Comparison of ENCODE assay signal across 1 cellular context in genomic region chr1:208807446-208808117, GRCh38.
TF ChIP-seq lines count a peak whose summit lies in the region.

No MANE protein-coding gene starts in this region.

TF ChIP-seq in HEK293, 187 proteins besides CTCF, POLR2A, EP300 and RAD21 (continued from another document):
- no peak for TF ChIP-seq ZBTB11 (tag by site-specific recombination; conservative IDR thresholded peaks at IDR 0.05; ENCODE audit: low read depth)
- TF ChIP-seq ZXDB (tag by site-specific recombination; IDR thresholded peaks at IDR 0.05): no peak
- no peak for TF ChIP-seq SP2 (tag by site-specific recombination; IDR thresholded peaks at IDR 0.05)
- TF ChIP-seq SP7 (tag by site-specific recombination; IDR thresholded peaks at IDR 0.05): 0 out of 2 replicates have a peak, but pooled peaks have one; percentile 3
- TF ChIP-seq ZNF354C (tag by site-specific recombination; IDR thresholded peaks at IDR 0.05; ENCODE audit: borderline replicate concordance, low read depth): no peak
- TF ChIP-seq EGR2 (tag by site-specific recombination; IDR thresholded peaks at IDR 0.05; ENCODE audit: low read depth): peak; percentile 42; the same call in 1 of the 2 replicates
- TF ChIP-seq ZNF157 (tag by site-specific recombination; IDR thresholded peaks at IDR 0.05): no peak
- no peak for TF ChIP-seq BCL11A (tag by site-specific recombination; IDR thresholded peaks at IDR 0.05; ENCODE audit: low read depth)
